ENCODE assay signal across 1 cellular context in the genomic region with DNA sequence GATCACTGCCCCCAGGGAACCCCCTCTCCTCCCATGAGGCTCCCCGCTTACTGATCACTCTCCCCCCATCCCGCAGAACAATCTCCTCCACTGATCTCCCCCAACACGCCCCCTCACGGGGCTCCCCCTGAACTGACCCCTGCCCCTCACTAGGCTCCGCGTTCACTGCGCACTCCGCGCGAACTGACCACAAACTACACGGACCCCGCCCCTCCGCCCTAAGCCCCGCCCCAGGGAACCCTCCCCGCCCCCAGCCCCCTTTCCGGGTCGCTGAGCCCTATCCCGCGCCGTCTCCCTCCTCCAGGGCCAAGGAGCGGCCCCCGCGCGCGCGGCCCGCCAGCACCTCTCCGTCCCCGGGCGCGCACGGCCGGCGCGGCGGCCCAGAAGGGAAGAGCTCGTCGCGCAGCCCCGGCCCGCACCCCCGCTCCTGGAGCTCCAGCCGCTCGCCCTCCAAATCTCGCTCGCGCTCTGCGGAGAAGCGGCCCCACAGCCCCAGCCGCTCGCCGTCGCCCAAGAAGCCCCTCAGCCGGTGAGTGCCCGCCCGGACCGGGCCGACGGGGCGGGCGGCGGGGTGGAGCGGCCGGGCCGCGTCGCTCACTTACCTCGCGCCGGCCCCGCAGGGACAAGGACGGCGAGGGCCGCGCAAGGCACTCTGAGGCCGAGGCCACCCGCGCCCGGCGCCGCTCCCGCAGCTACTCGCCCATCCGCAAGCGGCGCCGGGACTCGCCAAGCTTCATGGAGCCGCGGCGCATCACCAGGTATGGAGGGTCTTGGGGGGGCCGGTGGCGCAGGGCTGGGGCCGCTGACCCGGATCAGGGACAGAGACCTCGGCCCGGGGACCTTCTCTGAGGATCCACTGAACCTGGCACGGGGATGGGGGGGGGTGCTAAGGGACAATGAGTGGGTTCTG.
TF ChIP-seq lines count a peak whose summit lies in the region.

No MANE protein-coding gene starts in this region.

TF ChIP-seq in IMR-90, 13 proteins besides CTCF, POLR2A, EP300 and RAD21 (continued from another document):
- TF ChIP-seq, protein P1, sequence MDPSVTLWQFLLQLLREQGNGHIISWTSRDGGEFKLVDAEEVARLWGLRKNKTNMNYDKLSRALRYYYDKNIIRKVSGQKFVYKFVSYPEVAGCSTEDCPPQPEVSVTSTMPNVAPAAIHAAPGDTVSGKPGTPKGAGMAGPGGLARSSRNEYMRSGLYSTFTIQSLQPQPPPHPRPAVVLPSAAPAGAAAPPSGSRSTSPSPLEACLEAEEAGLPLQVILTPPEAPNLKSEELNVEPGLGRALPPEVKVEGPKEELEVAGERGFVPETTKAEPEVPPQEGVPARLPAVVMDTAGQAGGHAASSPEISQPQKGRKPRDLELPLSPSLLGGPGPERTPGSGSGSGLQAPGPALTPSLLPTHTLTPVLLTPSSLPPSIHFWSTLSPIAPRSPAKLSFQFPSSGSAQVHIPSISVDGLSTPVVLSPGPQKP (IDR thresholded peaks at IDR 0.05; ENCODE audit: borderline replicate concordance, low read depth, low read length): no peak
- peak; percentile 21; the same call in 1 of the 2 replicates for TF ChIP-seq MAZ (IDR thresholded peaks at IDR 0.05; ENCODE audit: borderline replicate concordance, low read depth, low read length)
TF ChIP-seq in IMR-90: peak in this region for 1.
